In the genomic region with DNA sequence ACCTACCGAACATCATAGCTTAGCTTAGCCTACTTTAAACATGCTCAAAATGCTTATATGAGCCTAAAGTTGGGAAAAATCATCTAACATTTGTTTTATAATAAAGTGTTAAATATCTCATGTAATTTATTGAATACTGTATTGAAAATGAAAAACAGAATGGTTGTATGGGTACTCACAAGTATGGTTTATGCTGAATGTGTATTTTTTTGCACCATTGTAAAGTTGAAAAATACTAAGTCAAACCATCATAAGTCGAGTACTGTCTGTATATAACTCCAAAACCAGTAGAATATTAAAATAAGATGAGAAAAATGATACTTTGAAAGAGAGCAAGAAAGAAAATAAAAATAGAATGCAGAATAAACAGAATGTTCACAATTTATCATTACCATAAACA, we compare ENCODE assay signal across 27 cellular contexts.
DNase-seq lines count a peak whose midpoint lies in the region; ATAC-seq, FAIRE-seq and TF ChIP-seq lines count a peak whose summit lies in the region.
"Had no signal": no experiment of that assay in that cellular context is flagged by ENCODE, and none has a peak within 500 bp of the region (broad histone marks: within the 10 kb centered on the region; RNA-seq: fewer than 3 reads in every experiment).

No MANE protein-coding gene starts in this region.

- H3K27ac ChIP-seq in HepG2 (ENCODE audit: extremely low read length, insufficient read depth, low read length) = no peak overlapping the region
- no peak overlapping the region for H3K27ac ChIP-seq in right lobe of liver
- H3K27ac ChIP-seq: 22Rv1, BLaER1 had no signal

- TF ChIP-seq RAD21 in HepG2 (CRISPR knock-in tag; IDR thresholded peaks at IDR 0.05) = no peak

- no peak overlapping the region for H2AFZ ChIP-seq in HepG2 (ENCODE audit: low read length)

- TF ChIP-seq CTCF in HepG2 (CRISPR knock-in tag; IDR thresholded peaks at IDR 0.05) (no peak), right lobe of liver (IDR thresholded peaks at IDR 0.05) (no peak)

- H4K20me1 ChIP-seq in HepG2 (ENCODE audit: insufficient read depth, low read length) = no peaks in the 10 kb centered on the region
- H4K20me1 ChIP-seq: BLaER1 had no signal

- in situ Hi-C loops in HepG2 (cut with HindIII; ENCODE audit: extremely low pct_ligation_motif_present, low pct_unique_long_range_greater_than_20kb) = no loop called here

- H3K4me3 Mint-ChIP-seq in activated naive CD8-positive, alpha-beta T cell treated with anti-CD3 and anti-CD28 coated beads, Interleukin-2, amount 50 U/mL, for 24 hours = no peak overlapping the region
- H3K4me3 Mint-ChIP-seq: CD14-positive monocyte; CD4-positive, alpha-beta memory T cell; CD4-positive, CD25-positive, alpha-beta regulatory T cell; CD8-positive, alpha-beta memory T cell had no signal

- 12% methylated on average over 2 of the region's 2 CpGs for WGBS in HepG2 (ENCODE audit: low lambda C conversion rate)
- 89% methylated on average over 2 of the region's 2 CpGs for WGBS in right lobe of liver (ENCODE audit: insufficient coverage, low coverage, low lambda C conversion rate, missing lambda C conversion rate)

- no peak overlapping the region for H3K27ac Mint-ChIP-seq in activated naive CD8-positive, alpha-beta T cell treated with anti-CD3 and anti-CD28 coated beads, Interleukin-2, amount 50 U/mL, for 24 hours
- H3K27ac Mint-ChIP-seq: CD14-positive monocyte; CD4-positive, alpha-beta memory T cell; CD4-positive, CD25-positive, alpha-beta regulatory T cell had no signal

- DNase-seq in HepG2 (ENCODE audit: low spot score) = no peak
- DNase-seq in right lobe of liver = no peak
- no peak for DNase-seq in NCI-H2227 treated with DMSO at 0.1 percent for 48 hours (lab: John Stamatoyannopoulos, UW)
- no peak for DNase-seq in GM19239 (ENCODE audit: insufficient read length, low spot score)
- no peak for DNase-seq in activated naive CD8-positive, alpha-beta T cell treated with anti-CD3 and anti-CD28 coated beads, Interleukin-2, amount 50 U/mL, for 24 hours
- DNase-seq: ACHN; BE2C; C1 segment of cervical spinal cord; CD4-positive, alpha-beta memory T cell; CD4-positive, CD25-positive, alpha-beta regulatory T cell; CD8-positive, alpha-beta memory T cell; COR-L47; DMS 273 treated with DMSO at 0.1 percent for 48 hours; DMS153; DMS53; DMS79; DND-41; EL; GDM1 had no signal

- no peak for ATAC-seq in HepG2
- ATAC-seq in right lobe of liver = no peak
- no peak for ATAC-seq in activated naive CD8-positive, alpha-beta T cell treated with anti-CD3 and anti-CD28 coated beads, Interleukin-2, amount 50 U/mL, for 24 hours
- ATAC-seq: GM12878 had no signal

- POLR2A ChIA-PET in HepG2 (lab: Yijun Ruan, JAX) = no interaction called here

- intact Hi-C loops in HepG2 (cut with micrococcal nuclease; ENCODE audit: unreplicated experiment) (no loop called here), right lobe of liver (cut with DNase I) (no loop called here)

- FAIRE-seq in HepG2 (lab: Jason Lieb, UNC) (no peak), TTC549 (lab: Jason Lieb, UNC) (peak; percentile 7), colon (lab: Jason Lieb, UNC) (peak; percentile 21), GM19239 (lab: Jason Lieb, UNC) (no peak)
- FAIRE-seq: GM12878, GM12892, GM18507 had no signal

- H3K4me3 ChIP-seq in HepG2 (replicated peaks in 1 of 3; ENCODE audit: insufficient read depth in 1 of 3, low read depth in 2 of 3, low read length in 3 of 3) (no peak overlapping the region), right lobe of liver (no peak overlapping the region)
- H3K4me3 ChIP-seq: BLaER1, GM12878 had no signal

- H3K36me3 ChIP-seq in HepG2 (replicated peaks in 1 of 2; ENCODE audit: control insufficient read depth in 1 of 2, insufficient read depth in 2 of 2, low read length in 2 of 2) = no peaks in the 10 kb centered on the region
- H3K36me3 ChIP-seq in right lobe of liver = no peaks in the 10 kb centered on the region
- H3K36me3 ChIP-seq: BE2C, BLaER1 had no signal

- BruUV-seq in HepG2 (replicated peaks; lab: Mats Ljungman, UMichigan) = no TSS peak

- TF ChIP-seq EP300 in HepG2 (IDR thresholded peaks at IDR 0.05; ENCODE audit: low read depth in 2 of 2, low read length in 2 of 2) = no peak
- TF ChIP-seq EP300 in HepG2 (CRISPR knock-in tag; IDR thresholded peaks at IDR 0.05; ENCODE audit: borderline replicate concordance) = no peak

- CTCF ChIA-PET in HepG2 (lab: Yijun Ruan, JAX; ENCODE audit: low intra/inter-chr PET ratio, low total read pairs) = no interaction called here

- no peaks in the 10 kb centered on the region for H3K27me3 ChIP-seq in HepG2 (ENCODE audit: control insufficient read depth in 1 of 2, insufficient read depth in 2 of 2, low read length in 2 of 2)
- H3K27me3 ChIP-seq in right lobe of liver = no peaks in the 10 kb centered on the region
- H3K27me3 ChIP-seq: BE2C, BLaER1 had no signal

- no peaks in the 10 kb centered on the region for H3K4me1 ChIP-seq in HepG2 (ENCODE audit: insufficient read depth, low read length)
- no peaks in the 10 kb centered on the region for H3K4me1 ChIP-seq in right lobe of liver
- H3K4me1 ChIP-seq: BE2C had no signal

- H3K9me3 ChIP-seq in HepG2 (ENCODE audit: low read length) (no peaks in the 10 kb centered on the region), right lobe of liver (no peaks in the 10 kb centered on the region)
- H3K9me3 ChIP-seq: BE2C had no signal

- H3K79me2 ChIP-seq in HepG2 (ENCODE audit: insufficient read depth, low read length) = no peaks in the 10 kb centered on the region

- no peak overlapping the region for H3K9ac ChIP-seq in HepG2 (ENCODE audit: insufficient read depth, low read depth, low read length)
- H3K9ac ChIP-seq: BLaER1 had no signal

- peaks cover 9% of the 10 kb centered on the region for H3K9me3 Mint-ChIP-seq in activated naive CD8-positive, alpha-beta T cell treated with anti-CD3 and anti-CD28 coated beads, Interleukin-2, amount 50 U/mL, for 24 hours

- TF ChIP-seq POLR2A in HepG2 (IDR thresholded peaks at IDR 0.05; ENCODE audit: insufficient read depth in 1 of 2, low read depth in 2 of 2, low read length in 2 of 2) (no peak), right lobe of liver (IDR thresholded peaks at IDR 0.05) (no peak)

- H3K4me1 Mint-ChIP-seq in activated naive CD8-positive, alpha-beta T cell treated with anti-CD3 and anti-CD28 coated beads, Interleukin-2, amount 50 U/mL, for 24 hours = no peaks in the 10 kb centered on the region

- no peak overlapping the region for H3K4me2 ChIP-seq in HepG2 (ENCODE audit: low read depth, low read length)
- H3K4me2 ChIP-seq: BLaER1 had no signal

- no peaks in the 10 kb centered on the region for H3K36me3 Mint-ChIP-seq in activated naive CD8-positive, alpha-beta T cell treated with anti-CD3 and anti-CD28 coated beads, Interleukin-2, amount 50 U/mL, for 24 hours (ENCODE audit: low read depth)
- H3K36me3 Mint-ChIP-seq: CD14-positive monocyte had no signal

- H3K27me3 Mint-ChIP-seq in activated naive CD8-positive, alpha-beta T cell treated with anti-CD3 and anti-CD28 coated beads, Interleukin-2, amount 50 U/mL, for 24 hours = peaks cover 5% of the 10 kb centered on the region

TF ChIP-seq in HepG2, 621 proteins besides CTCF, POLR2A, EP300 and RAD21:
- no peak for TF ChIP-seq ZNF282 (IDR thresholded peaks at IDR 0.05; ENCODE audit: partially characterized antibody)
- TF ChIP-seq MAFK (conservative IDR thresholded peaks at IDR 0.05 in 1 of 2, IDR thresholded peaks at IDR 0.05 in 1 of 2; ENCODE audit: low read length in 2 of 2) = peak; percentile 45 to 47; a peak in 3 of 4 replicates
- no peak for TF ChIP-seq MXI1 (IDR thresholded peaks at IDR 0.05; ENCODE audit: borderline replicate concordance, low read depth, low read length)
